20 cellular contexts compared by ENCODE assay signal in genomic region chr3:185242642-185243041, GRCh38.
"Had no signal": no experiment of that assay in that cellular context is flagged by ENCODE, and none has a peak within 500 bp of the region (broad histone marks: within the 10 kb centered on the region; RNA-seq: fewer than 3 reads in every experiment).

No MANE protein-coding gene starts in this region.

- H3K36me3 ChIP-seq: MG63 had no signal

- H3K27me3 ChIP-seq: MG63, Peyer's patch, SJCRH30 had no signal

- DNase-seq: Karpas-422, KG1, MG63, NCI-H1092, NCI-H1105 treated with DMSO at 0.1 percent for 48 hours, NCI-H1417 treated with DMSO at 0.1 percent for 48 hours, NCI-H146, NCI-H1694 treated with DMSO at 0.1 percent for 48 hours, NCI-H1930, NCI-H2081, NCI-H2107, NCI-H2227 treated with DMSO at 0.1 percent for 48 hours, NCI-H524, NCI-H526 treated with DMSO at 0.1 percent for 48 hours, NCI-H748 treated with DMSO at 0.1 percent for 48 hours, PC-3, Peyer's patch, SHP77 treated with DMSO at 0.1 percent for 48 hours, SJCRH30, T-helper 1 cell had no signal

- H3K9me3 ChIP-seq: Peyer's patch had no signal

- H3K4me1 ChIP-seq: Peyer's patch, SJCRH30 had no signal

- H3K4me3 ChIP-seq: MG63, Peyer's patch, SJCRH30 had no signal
